In the genomic region with DNA sequence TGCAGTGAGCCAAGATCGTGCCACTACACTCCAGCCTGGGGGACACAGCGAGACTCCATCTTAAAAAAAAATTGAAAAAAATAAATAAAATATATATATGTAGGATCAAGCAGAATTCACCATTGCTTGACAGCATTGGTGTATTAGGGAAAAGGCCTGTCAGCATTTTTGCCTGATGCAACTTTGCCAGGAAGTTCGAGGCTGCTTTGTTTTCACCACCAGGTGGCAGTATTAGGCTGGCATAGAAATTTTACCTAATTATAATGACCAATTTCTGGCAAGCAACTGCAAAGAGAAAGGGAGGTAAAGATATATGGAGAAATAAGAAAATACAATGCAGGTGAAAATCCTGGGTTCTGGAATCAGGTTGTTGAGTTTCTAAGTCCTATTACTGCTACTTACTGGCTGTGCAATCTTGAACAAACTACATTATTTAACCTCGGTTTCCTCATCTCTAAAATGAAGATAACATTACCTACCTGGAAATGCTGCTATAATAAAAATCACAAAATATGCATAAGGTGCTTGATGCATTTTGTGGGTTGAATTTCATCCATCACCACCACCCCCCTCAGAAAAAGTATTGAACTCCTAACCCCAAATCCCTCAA, we compare ENCODE assay signal across 8 cellular contexts. TPM values are rescaled to one million over a fixed set of nuclear protein-coding genes. Genes with fewer than 3 reads are reported as not detected.
DNase-seq lines count a peak whose midpoint lies in the region; ATAC-seq and TF ChIP-seq lines count a peak whose summit lies in the region.

No MANE protein-coding gene starts in this region.

- H4K20me1 ChIP-seq in PC-9 (ENCODE audit: insufficient read depth) = no peaks in the 10 kb centered on the region

- H3K9me3 Mint-ChIP-seq in nephron = no peaks in the 10 kb centered on the region

- ATAC-seq in upper lobe of left lung (ENCODE audit: low FRiP score in 2 of 2) = peak in 1 of 2 donors; percentile 77
- ATAC-seq in GM21737 (IDR thresholded peaks at IDR 0.05; ENCODE audit: unreplicated experiment) = no peak

- peak; percentile 93 for TF ChIP-seq CTCF in PC-9 (conservative IDR thresholded peaks at IDR 0.05)
- peak; percentile 61 to 94 (median 88) for TF ChIP-seq CTCF in esophagus squamous epithelium (IDR thresholded peaks at IDR 0.05)
- TF ChIP-seq CTCF in nephron (IDR thresholded peaks at IDR 0.05; ENCODE audit: unreplicated experiment in 3 of 3) = peak; percentile 87 to 93 (median 90)
- peak; percentile 67 to 86 (median 80) for TF ChIP-seq CTCF in upper lobe of left lung (IDR thresholded peaks at IDR 0.05)

- H3K4me3 ChIP-seq in PC-9 = no peak overlapping the region
- H3K4me3 ChIP-seq in esophagus squamous epithelium = no peak overlapping the region
- no peak overlapping the region for H3K4me3 ChIP-seq in upper lobe of left lung

- BruUV-seq in PC-9 (replicated peaks; lab: Mats Ljungman, UMichigan) = no TSS peak

- H3K4me1 Mint-ChIP-seq in nephron = peaks cover 12% of the 10 kb centered on the region

- POLR2A ChIA-PET in PC-9 (lab: Charles Lee; ENCODE audit: unreplicated experiment) = no interaction called here

- TF ChIP-seq POLR2A in esophagus squamous epithelium (IDR thresholded peaks at IDR 0.05) (no peak), upper lobe of left lung (IDR thresholded peaks at IDR 0.05) (no peak)

- no peak for TF ChIP-seq EP300 in upper lobe of left lung (IDR thresholded peaks at IDR 0.05)

- H3K79me2 ChIP-seq in PC-9 (ENCODE audit: low read depth) = no peaks in the 10 kb centered on the region

- H3K27ac Mint-ChIP-seq in nephron = no peak overlapping the region

- H3K9me3 ChIP-seq in PC-9 (ENCODE audit: insufficient read depth, low read depth) (0 out of 2 replicates have a peak, but pooled peaks cover 1% of the 10 kb centered on the region), esophagus squamous epithelium (no peaks in the 10 kb centered on the region), upper lobe of left lung (no peaks in the 10 kb centered on the region)

- H3K27ac ChIP-seq in PC-9 (no peak overlapping the region), esophagus squamous epithelium (no peak overlapping the region), upper lobe of left lung (no peak overlapping the region)

- no peak overlapping the region for H3K4me2 ChIP-seq in PC-9

- H3K36me3 Mint-ChIP-seq in nephron (ENCODE audit: low read depth) = no peaks in the 10 kb centered on the region

- no peaks in the 10 kb centered on the region for H3K9me2 ChIP-seq in PC-9 (ENCODE audit: insufficient read depth)

- H3K27me3 Mint-ChIP-seq in nephron (ENCODE audit: low read depth) = no peaks in the 10 kb centered on the region

- H3K27me3 ChIP-seq in PC-9 (ENCODE audit: insufficient read depth, low read depth) (no peaks in the 10 kb centered on the region), esophagus squamous epithelium (no peaks in the 10 kb centered on the region), upper lobe of left lung (no peaks in the 10 kb centered on the region)

- WGBS in esophagus squamous epithelium, 2 donors = 39 to 66% methylated on average over 2 to 4 of the region's 4 CpGs
- WGBS in upper lobe of left lung, 2 donors = 68 to 69% methylated on average over 4 of the region's 4 CpGs

- intact Hi-C loops in PC-9 (cut with micrococcal nuclease; ENCODE audit: unreplicated experiment) = loop anchor here (1.0 to 5.0 kb wide), 3 partner anchors 113 to 276 kb away; no protein-coding TSS in a partner anchor
- intact Hi-C loops in esophagus squamous epithelium (cut with DNase I) = loop anchor here (5.0 kb wide), 1 partner anchor 267 kb away; no protein-coding TSS in a partner anchor

- H3K4me3 Mint-ChIP-seq in nephron = no peak overlapping the region

- in situ Hi-C loops in Caki2 (cut with HindIII; ENCODE audit: low pct_unique_long_range_greater_than_20kb, low sequenced_read_pairs) = no loop called here

- no peaks in the 10 kb centered on the region for H3K36me3 ChIP-seq in PC-9 (ENCODE audit: low read depth)
- H3K36me3 ChIP-seq in esophagus squamous epithelium = no peaks in the 10 kb centered on the region
- peaks cover 0 to 15% (median 0%) of the 10 kb centered on the region in 4 donors for H3K36me3 ChIP-seq in upper lobe of left lung

- H3K4me1 ChIP-seq in PC-9 (replicated peaks; ENCODE audit: insufficient read depth) (peaks cover 28% of the 10 kb centered on the region), esophagus squamous epithelium (no peaks in the 10 kb centered on the region), upper lobe of left lung (no peaks in the 10 kb centered on the region)

- CTCF ChIA-PET in PC-9 (lab: Charles Lee) = interaction anchor here (1.1 kb wide), 1 partner anchor 212 kb away, joined by 4 read pairs; no protein-coding TSS in a partner anchor

- H3F3A ChIP-seq in PC-9 (ENCODE audit: insufficient read depth, low read depth) = peaks cover 26% of the 10 kb centered on the region

- H2AFZ ChIP-seq in PC-9 = peak overlapping the region; percentile 61; the same call in 1 of the 2 replicates

- DNase-seq in Caki2 (ENCODE audit: low read depth) (peak; percentile 40), KG1 (lab: John Stamatoyannopoulos, UW) (peak; percentile 80), PC-9 (peak; percentile 60 to 74), esophagus squamous epithelium (lab: John Stamatoyannopoulos, UW) (no peak), upper lobe of left lung (peak in 1 of 2 donors; percentile 44)
- peak; percentile 49 for DNase-seq in activated T-cell treated with anti-CD3 and anti-CD28 coated beads, Interleukin-2, amount 50 U/mL, for 1 hour

RNA-seq across cellular contexts. Expression of gene LAYN, which starts 24.7 kb away (rescaled TPM):
- not detected in 2 replicates for total RNA-seq in Caki2 (2014; rRNA removed; shearing (Covaris generic); ENCODE audit: low replicate concordance)
- total RNA-seq in PC-9 (2021) (19.9 and 22.2 TPM in 2 replicates), esophagus squamous epithelium (10 to 100 TPM in 2 of 4 donors, 1 to 10 TPM in 2; 1.6 to 13.0 (median 8.9) TPM), upper lobe of left lung (10 to 100 TPM in 4 of 6 donors, 1 to 10 TPM in 2; 3.1 to 46.6 (median 13.9) TPM)

RNA-seq across cellular contexts. Expression of gene SIK2, which starts 37.0 kb away (rescaled TPM):
- total RNA-seq in Caki2 (2014; rRNA removed; shearing (Covaris generic); ENCODE audit: low replicate concordance) = 1.5 and 2.2 TPM in 2 replicates
- total RNA-seq in PC-9 (2021) (16.2 and 16.6 TPM in 2 replicates), esophagus squamous epithelium (10 to 100 TPM in 1 of 4 donors, 1 to 10 TPM in 3; 6.1 to 24.3 (median 9.5) TPM), upper lobe of left lung (10 to 100 TPM; 23.0 to 35.9 (median 27.6) TPM)

RNA-seq across cellular contexts. Expression of gene HOATZ, which starts 50.6 kb away (rescaled TPM):
- total RNA-seq in Caki2 (2014; rRNA removed; shearing (Covaris generic); ENCODE audit: low replicate concordance) = not detected in 2 replicates
- total RNA-seq in PC-9 (2021) (not detected in 2 replicates), esophagus squamous epithelium (not detected), upper lobe of left lung (10 to 100 TPM in 1 of 6 donors, 1 to 10 TPM in 4, under 1 TPM in 1; 0.37 to 59.0 (median 8.1) TPM)

RNA-seq across cellular contexts. Expression of gene BTG4, which starts 53.0 kb away (rescaled TPM):
- not detected in 2 replicates for total RNA-seq in Caki2 (2014; rRNA removed; shearing (Covaris generic); ENCODE audit: low replicate concordance)
- total RNA-seq in PC-9 (2021) = not detected in 2 replicates
- total RNA-seq in esophagus squamous epithelium = not detected
- total RNA-seq in upper lobe of left lung = 1 to 10 TPM in 2 of 6 donors, under 1 TPM in 1, not detected in 3; 0.24 to 4.1 (median 1.1) TPM
